In the genomic region with DNA sequence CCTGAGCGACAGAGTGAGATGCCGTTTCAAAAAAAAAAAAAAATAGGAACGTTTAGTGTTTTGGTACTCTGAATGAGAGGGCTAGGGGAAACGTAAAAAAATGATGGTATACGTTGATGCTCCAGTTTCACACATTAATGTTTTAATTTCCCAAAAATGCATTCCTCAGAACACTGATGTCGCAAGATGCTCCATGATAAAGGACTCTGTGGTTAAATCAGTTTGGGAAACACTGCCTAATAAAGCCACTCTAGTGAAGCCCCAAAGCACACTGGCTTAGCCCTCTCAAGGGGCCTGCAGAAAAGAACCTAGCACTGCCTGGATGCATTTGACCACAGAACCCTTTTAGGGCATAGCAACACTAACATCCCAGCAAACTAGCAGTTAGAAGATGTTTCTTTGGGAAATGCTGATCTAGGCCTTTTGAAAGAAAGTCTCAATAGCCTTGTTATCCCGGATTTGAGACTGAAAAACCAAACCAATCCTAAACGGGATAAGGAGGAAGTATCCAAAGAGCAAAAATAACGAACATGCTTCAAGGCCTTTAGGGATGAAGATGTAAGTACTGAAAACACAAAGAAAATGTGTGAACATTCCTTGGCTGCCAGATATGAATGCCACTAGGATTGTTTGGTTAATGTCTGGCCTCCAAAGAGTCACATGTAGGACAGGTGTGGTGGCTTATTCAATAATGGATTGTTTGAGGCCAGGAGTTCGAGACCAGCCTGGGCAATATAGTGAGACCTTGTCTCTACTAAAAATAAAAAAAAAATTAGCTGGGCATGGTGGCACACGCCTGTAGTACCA, we compare ENCODE assay signal across 21 cellular contexts.
"Had no signal": no experiment of that assay in that cellular context is flagged by ENCODE, and none has a peak within 500 bp of the region (broad histone marks: within the 10 kb centered on the region; RNA-seq: fewer than 3 reads in every experiment).

No MANE protein-coding gene starts in this region.

- H3K9me3 ChIP-seq: body of pancreas, ovary, psoas muscle, right atrium auricular region, upper lobe of right lung had no signal

- H3K27me3 ChIP-seq: body of pancreas, ovary, right atrium auricular region, upper lobe of right lung had no signal

- FAIRE-seq: endometrium, frontal cortex had no signal

- H3K27ac ChIP-seq: body of pancreas, ovary, psoas muscle, right atrium auricular region, upper lobe of right lung had no signal

- DNase-seq: activated B cell treated with CpG ODN at 0.5 μM for 24 hours; activated CD4-positive, alpha-beta T cell treated with anti-CD3 and anti-CD28 coated beads for 36 hours; activated CD4-positive, alpha-beta T cell treated with anti-CD3 and anti-CD28 coated beads, Interleukin-2, amount 50 U/mL, for 4 hours; activated CD8-positive, alpha-beta memory T cell treated with anti-CD3 and anti-CD28 coated beads for 24 hours; activated CD8-positive, alpha-beta memory T cell treated with anti-CD3 and anti-CD28 coated beads, Interleukin-2, amount 50 U/mL, for 48 hours; activated naive CD4-positive, alpha-beta T cell treated with Interleukin-2 at 50 U/mL for 16 hours; activated naive CD8-positive, alpha-beta T cell treated with anti-CD3 and anti-CD28 coated beads, Interleukin-2, amount 10 ng/mL, durations not matched to agents 7 days and 5 days; activated T-cell treated with anti-CD3 and anti-CD28 coated beads, Interleukin-2, amount 50 U/mL, for 4 hours; body of pancreas; effector CD4-positive, alpha-beta T cell; hippocampal formation; ovary; psoas muscle; stimulated activated CD4-positive, alpha-beta T cell treated with anti-CD3 and anti-CD28 coated beads, Interleukin-12 subunit alpha, Interleukin-12 subunit beta, amount 100 ng/mL, for 4 hours; stimulated activated CD4-positive, alpha-beta T cell treated with anti-CD3 and anti-CD28 coated beads, Interleukin-4, amount 100 ng/mL, for 4 hours; stimulated activated naive CD8-positive, alpha-beta T cell treated with anti-CD3 and anti-CD28 coated beads, Interleukin-15, Interleukin-2, amounts not matched to agents 100 U/mL and 50 U/mL, for 24 hours; upper lobe of right lung had no signal

- H3K4me3 ChIP-seq: body of pancreas, ovary, psoas muscle, right atrium auricular region, upper lobe of right lung had no signal

- H3K36me3 ChIP-seq: ovary, right atrium auricular region, upper lobe of right lung had no signal

- ATAC-seq: activated CD4-positive, alpha-beta T cell treated with anti-CD3 and anti-CD28 coated beads for 36 hours; activated T-cell treated with anti-CD3 and anti-CD28 coated beads, Interleukin-2, amount 50 U/mL, for 4 hours; body of pancreas; natural killer cell treated with Interleukin-12 subunit alpha and Interleukin-12 subunit beta and Interleukin-15 and Interleukin-18, amount 100 ng/mL, for 72 hours; psoas muscle; stimulated activated naive CD8-positive, alpha-beta T cell treated with anti-CD3 and anti-CD28 coated beads, Interleukin-15, Interleukin-2, amounts not matched to agents 100 U/mL and 50 U/mL, for 24 hours; upper lobe of right lung had no signal
